In the genomic region with DNA sequence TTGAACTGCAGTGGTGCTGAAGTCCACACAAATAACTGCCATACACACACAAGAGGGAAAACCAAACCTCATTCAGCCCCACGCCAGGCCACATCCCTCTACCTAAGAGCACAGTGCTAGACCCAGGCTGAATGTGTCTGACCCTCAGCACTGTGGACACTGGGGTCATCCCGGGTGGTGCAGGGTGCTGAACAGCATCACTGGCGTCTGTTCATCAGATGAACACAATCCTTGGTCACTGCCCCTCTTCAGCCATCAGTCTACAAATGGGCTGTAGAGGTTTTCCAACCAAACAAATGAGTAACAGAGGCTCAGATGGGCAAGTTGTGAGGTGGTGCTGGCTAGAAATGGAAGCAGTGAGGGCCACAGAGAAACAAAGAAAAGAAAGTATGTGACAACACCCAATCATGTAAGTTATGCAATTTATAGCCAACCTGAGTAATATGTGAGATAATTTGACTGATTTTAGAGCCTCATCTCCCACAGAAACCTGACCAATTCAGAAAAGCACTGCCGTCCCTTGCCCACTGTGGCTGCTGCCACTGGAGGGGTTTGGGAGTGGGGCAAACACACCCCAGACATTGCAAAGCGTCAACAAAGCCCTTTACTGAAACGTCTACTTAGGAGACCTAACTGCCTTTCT, we compare ENCODE assay signal across 11 cellular contexts. TPM values are rescaled to one million over a fixed set of nuclear protein-coding genes. Genes with fewer than 3 reads are reported as not detected.
DNase-seq lines count a peak whose midpoint lies in the region; ATAC-seq lines count a peak whose summit lies in the region.
"Had no signal": no experiment of that assay in that cellular context is flagged by ENCODE, and none has a peak within 500 bp of the region (broad histone marks: within the 10 kb centered on the region; RNA-seq: fewer than 3 reads in every experiment).

No MANE protein-coding gene starts in this region.

- H3K4me3 ChIP-seq in SK-N-MC: no peak overlapping the region
- H3K4me3 ChIP-seq: stomach had no signal

- no peak overlapping the region for H3K9ac ChIP-seq in SK-N-MC (ENCODE audit: insufficient read length)

- no peaks in the 10 kb centered on the region for H3K9me3 Mint-ChIP-seq in activated T-cell treated with anti-CD3 and anti-CD28 coated beads, Interleukin-2, amount 50 U/mL, for 72 hours
- no peaks in the 10 kb centered on the region for H3K9me3 Mint-ChIP-seq in immature natural killer cell
- H3K9me3 Mint-ChIP-seq: T-helper 1 cell treated with Interleukin-12 subunit alpha and Interleukin-12 subunit beta and Interleukin-4 antibody, amounts not matched to agents 30 μg/mL and 1 μg/mL, for 36 hours had no signal

- no peaks in the 10 kb centered on the region for H3K27me3 Mint-ChIP-seq in activated T-cell treated with anti-CD3 and anti-CD28 coated beads, Interleukin-2, amount 50 U/mL, for 72 hours (ENCODE audit: low read depth)
- peaks cover 0 to 5% (median 3%) of the 10 kb centered on the region in 3 donors for H3K27me3 Mint-ChIP-seq in immature natural killer cell (ENCODE audit: low read depth in 3 of 3)

- H3K27ac ChIP-seq in SK-N-MC: peak overlapping the region; percentile 84

- H3K36me3 Mint-ChIP-seq in activated T-cell treated with anti-CD3 and anti-CD28 coated beads, Interleukin-2, amount 50 U/mL, for 72 hours (ENCODE audit: insufficient read depth in 2 of 2): peaks cover 0 to 11% of the 10 kb centered on the region in 2 donors
- no peaks in the 10 kb centered on the region for H3K36me3 Mint-ChIP-seq in immature natural killer cell

- H3K4me3 Mint-ChIP-seq in activated T-cell treated with anti-CD3 and anti-CD28 coated beads, Interleukin-2, amount 50 U/mL, for 72 hours: peak overlapping the region in 1 of 2 donors; percentile 11
- peak overlapping the region in 4 of 5 donors; percentile 18 to 57 (median 52) for H3K4me3 Mint-ChIP-seq in immature natural killer cell
- H3K4me3 Mint-ChIP-seq: T-helper 1 cell treated with Interleukin-12 subunit alpha and Interleukin-12 subunit beta and Interleukin-4 antibody, amounts not matched to agents 30 μg/mL and 1 μg/mL, for 36 hours had no signal

- peaks cover 7% of the 10 kb centered on the region; the same call in 1 of the 2 replicates for H3K36me3 ChIP-seq in SK-N-MC (ENCODE audit: insufficient read depth, low read length)
- H3K36me3 ChIP-seq: stomach had no signal

- H3K9me3 ChIP-seq in SK-N-MC (ENCODE audit: low read depth, low read length): no peaks in the 10 kb centered on the region
- H3K9me3 ChIP-seq: stomach had no signal

- H3K27ac Mint-ChIP-seq in activated T-cell treated with anti-CD3 and anti-CD28 coated beads, Interleukin-2, amount 50 U/mL, for 72 hours: peak overlapping the region; percentile 36
- peak overlapping the region; percentile 41 to 83 (median 68) for H3K27ac Mint-ChIP-seq in immature natural killer cell
- H3K27ac Mint-ChIP-seq: T-helper 1 cell treated with Interleukin-12 subunit alpha and Interleukin-12 subunit beta and Interleukin-4 antibody, amounts not matched to agents 30 μg/mL and 1 μg/mL, for 36 hours had no signal

- peak; percentile 51 to 65 for ATAC-seq in activated T-cell treated with anti-CD3 and anti-CD28 coated beads, Interleukin-2, amount 50 U/mL, for 72 hours (replicated peaks in 1 of 2)
- peak; percentile 14 for ATAC-seq in stimulated activated naive CD8-positive, alpha-beta T cell treated with anti-CD3 and anti-CD28 coated beads, Interleukin-15, Interleukin-2, amounts not matched to agents 100 U/mL and 50 U/mL, for 24 hours
- no peak for ATAC-seq in HG03469 (IDR thresholded peaks at IDR 0.05; ENCODE audit: unreplicated experiment)

- DNase-seq in activated T-cell treated with anti-CD3 and anti-CD28 coated beads, Interleukin-2, amount 50 U/mL, for 72 hours: no peak
- DNase-seq in activated T-cell treated with anti-CD3 and anti-CD28 coated beads for 4 hours: no peak
- DNase-seq in SK-N-MC (ENCODE audit: low read depth, low spot score): no peak
- no peak for DNase-seq in immature natural killer cell
- DNase-seq in stimulated activated naive CD8-positive, alpha-beta T cell treated with anti-CD3 and anti-CD28 coated beads, Interleukin-15, Interleukin-2, amounts not matched to agents 100 U/mL and 50 U/mL, for 24 hours: no peak
- DNase-seq in SW480 (ENCODE audit: low spot score): no peak
- no peak for DNase-seq in stimulated activated CD8-positive, alpha-beta memory T cell treated with anti-CD3 and anti-CD28 coated beads, Interleukin-4, amount 100 ng/mL, for 48 hours
- DNase-seq: central memory CD4-positive, alpha-beta T cell; stomach had no signal

- H3K4me1 Mint-ChIP-seq in activated T-cell treated with anti-CD3 and anti-CD28 coated beads, Interleukin-2, amount 50 U/mL, for 72 hours (ENCODE audit: low read depth): peaks cover 63% of the 10 kb centered on the region
- peaks cover 76 to 84% of the 10 kb centered on the region in 2 donors for H3K4me1 Mint-ChIP-seq in immature natural killer cell

RNA-seq across cellular contexts. Expression of a gene that starts 27.9 kb away (rescaled TPM):
- 100 to 1,000 TPM; 350 to 418 TPM for total RNA-seq in activated T-cell treated with anti-CD3 and anti-CD28 coated beads, Interleukin-2, amount 50 U/mL, for 72 hours
- polyA plus RNA-seq in immature natural killer cell: 100 to 1,000 TPM in 1 of 3 donors, 10 to 100 TPM in 2; 53.4 to 111 (median 98.7) TPM

RNA-seq across cellular contexts. Expression of a gene that starts 52.0 kb away (rescaled TPM):
- 1 to 10 TPM; 1.8 TPM for total RNA-seq in activated T-cell treated with anti-CD3 and anti-CD28 coated beads, Interleukin-2, amount 50 U/mL, for 72 hours
- polyA plus RNA-seq in immature natural killer cell: not detected
- total RNA-seq: stomach had no signal

RNA-seq across cellular contexts. Expression of a gene that starts 56.1 kb away (rescaled TPM):
- 1 to 10 TPM in 1 of 2 donors, under 1 TPM in 1; 0.88 to 1.0 TPM for total RNA-seq in activated T-cell treated with anti-CD3 and anti-CD28 coated beads, Interleukin-2, amount 50 U/mL, for 72 hours
- polyA plus RNA-seq in immature natural killer cell: under 1 TPM in 1 of 3 donors, not detected in 2; 0.18 TPM
